1 cellular context compared by ENCODE assay signal in genomic region chr21:37503848-37504467, GRCh38.
TF ChIP-seq lines count a peak whose summit lies in the region.

No MANE protein-coding gene starts in this region.

TF ChIP-seq in GM23338, 12 proteins besides CTCF, POLR2A, EP300 and RAD21 (continued from another document):
- no peak for TF ChIP-seq ZNF462 (CRISPR knock-in tag; IDR thresholded peaks at IDR 0.05)
